Comparison of ENCODE assay signal across 1 cellular context in genomic region chr2:100767810-100768806, GRCh38.
TF ChIP-seq lines count a peak whose summit lies in the region.

No MANE protein-coding gene starts in this region.

TF ChIP-seq in HepG2, 621 proteins besides CTCF, POLR2A, EP300 and RAD21 (continued from another document and continues in another):
- TF ChIP-seq ZBED4 (CRISPR knock-in tag; IDR thresholded peaks at IDR 0.05; ENCODE audit: borderline replicate concordance), result no peak
- no peak for TF ChIP-seq SNRNP70 (IDR thresholded peaks at IDR 0.05; ENCODE audit: low read depth, low read length)
- no peak for TF ChIP-seq ZNF674 (CRISPR knock-in tag; IDR thresholded peaks at IDR 0.05; ENCODE audit: low read depth)
- no peak for TF ChIP-seq SP140L (CRISPR knock-in tag; IDR thresholded peaks at IDR 0.05; ENCODE audit: borderline replicate concordance)
- TF ChIP-seq ZNF615 (CRISPR knock-in tag; IDR thresholded peaks at IDR 0.05; ENCODE audit: borderline replicate concordance), result 0 out of 2 replicates have a peak, but pooled peaks have one; percentile 49
- TF ChIP-seq RXRA (CRISPR knock-in tag; IDR thresholded peaks at IDR 0.05), result no peak
- no peak for TF ChIP-seq ZNF572 (CRISPR knock-in tag; IDR thresholded peaks at IDR 0.05)
- no peak for TF ChIP-seq TBL1XR1 (IDR thresholded peaks at IDR 0.05; ENCODE audit: borderline replicate concordance, low read length, partially characterized antibody)
- 0 out of 2 replicates have a peak, but pooled peaks have one; percentile 35 for TF ChIP-seq ZSCAN20 (CRISPR knock-in tag; IDR thresholded peaks at IDR 0.05; ENCODE audit: borderline replicate concordance)
- TF ChIP-seq ZNF513 (CRISPR knock-in tag; conservative IDR thresholded peaks at IDR 0.05), result no peak
- no peak for TF ChIP-seq FOXO4 (CRISPR knock-in tag; conservative IDR thresholded peaks at IDR 0.05)
- peak; percentile 15; the same call in 1 of the 2 replicates for TF ChIP-seq ZNF335 (CRISPR knock-in tag; IDR thresholded peaks at IDR 0.05)
- TF ChIP-seq ETV5 (CRISPR knock-in tag; IDR thresholded peaks at IDR 0.05; ENCODE audit: borderline replicate concordance), result peak; percentile 81; the same call in 1 of the 2 replicates
- TF ChIP-seq RNF219 (CRISPR knock-in tag; IDR thresholded peaks at IDR 0.05), result 0 out of 2 replicates have a peak, but pooled peaks have one; percentile 38
- no peak for TF ChIP-seq DBP (CRISPR knock-in tag; IDR thresholded peaks at IDR 0.05; ENCODE audit: not compliant biosample characterization)
- peak; percentile 46 for TF ChIP-seq YY1 (IDR thresholded peaks at IDR 0.05; ENCODE audit: insufficient read depth, insufficient replicate concordance, low read depth, low read length)
- TF ChIP-seq ELF4 (CRISPR knock-in tag; IDR thresholded peaks at IDR 0.05; ENCODE audit: borderline replicate concordance), result no peak
- no peak for TF ChIP-seq SKI (IDR thresholded peaks at IDR 0.05; ENCODE audit: partially characterized antibody)
- TF ChIP-seq ZNF451 (CRISPR knock-in tag; IDR thresholded peaks at IDR 0.05), result no peak
- TF ChIP-seq SPEN (CRISPR knock-in tag; IDR thresholded peaks at IDR 0.05; ENCODE audit: low read depth), result no peak
- peak; percentile 96 for TF ChIP-seq ZNF644 (CRISPR knock-in tag; IDR thresholded peaks at IDR 0.05; ENCODE audit: low read depth)
- TF ChIP-seq ZHX1 (CRISPR knock-in tag; IDR thresholded peaks at IDR 0.05; ENCODE audit: low read depth), result no peak
- no peak for TF ChIP-seq LCORL (IDR thresholded peaks at IDR 0.05)
- peak; percentile 25; the same call in 1 of the 2 replicates for TF ChIP-seq LCORL (CRISPR knock-in tag; IDR thresholded peaks at IDR 0.05)
- no peak for TF ChIP-seq ZNF777 (CRISPR knock-in tag; IDR thresholded peaks at IDR 0.05)
- TF ChIP-seq ZNF800 (CRISPR knock-in tag; IDR thresholded peaks at IDR 0.05), result no peak; the same call in 1 of the 2 replicates
- no peak for TF ChIP-seq CENPBD1 (CRISPR knock-in tag; IDR thresholded peaks at IDR 0.05; ENCODE audit: borderline replicate concordance, low read depth)
- TF ChIP-seq ZNF318 (CRISPR knock-in tag; IDR thresholded peaks at IDR 0.05), result no peak
- no peak for TF ChIP-seq PLRG1 (conservative IDR thresholded peaks at IDR 0.05)
- TF ChIP-seq ZNF333 (CRISPR knock-in tag; IDR thresholded peaks at IDR 0.05; ENCODE audit: borderline replicate concordance), result no peak
- no peak for TF ChIP-seq SMARCE1 (IDR thresholded peaks at IDR 0.05; ENCODE audit: borderline replicate concordance)
- no peak for TF ChIP-seq ZNF136 (CRISPR knock-in tag; IDR thresholded peaks at IDR 0.05; ENCODE audit: low read depth)
- TF ChIP-seq JARID2 (CRISPR knock-in tag; IDR thresholded peaks at IDR 0.05; ENCODE audit: insufficient replicate concordance), result no peak
